22 cellular contexts compared by ENCODE assay signal in genomic region chr2:95353613-95354468, GRCh38. TPM values are rescaled to one million over a fixed set of nuclear protein-coding genes. Genes with fewer than 3 reads are reported as not detected.
DNase-seq lines count a peak whose midpoint lies in the region; ATAC-seq, FAIRE-seq and TF ChIP-seq lines count a peak whose summit lies in the region.
"Had no signal": no experiment of that assay in that cellular context is flagged by ENCODE, and none has a peak within 500 bp of the region (broad histone marks: within the 10 kb centered on the region; RNA-seq: fewer than 3 reads in every experiment).

No MANE protein-coding gene starts in this region.

- in situ Hi-C loops in Panc1 (cut with HindIII; ENCODE audit: low pct_unique_long_range_greater_than_20kb, low sequenced_read_pairs) = no loop called here

- H3K4me3 ChIP-seq in Panc1 (ENCODE audit: low read depth in 2 of 2, low read length in 2 of 2) (no peak overlapping the region), kidney (ENCODE audit: low read length in 2 of 2) (no peak overlapping the region), spleen (no peak overlapping the region)
- H3K4me3 ChIP-seq: esophagus squamous epithelium had no signal

- intact Hi-C loops in Panc1 (cut with micrococcal nuclease; ENCODE audit: unreplicated experiment) (no loop called here), kidney (cut with DNase I) (no loop called here), spleen (cut with DNase I; ENCODE audit: low total_unique reads) (no loop called here)

- ATAC-seq in Panc1 (peak; percentile 24; the same call in 1 of the 2 replicates), GM21619 (IDR thresholded peaks at IDR 0.05; ENCODE audit: unreplicated experiment) (no peak), GM21723 (IDR thresholded peaks at IDR 0.05; ENCODE audit: unreplicated experiment) (no peak)
- ATAC-seq: left cardiac atrium; naive thymus-derived CD8-positive, alpha-beta T cell; PC-3; stimulated activated effector memory CD8-positive, alpha-beta T cell treated with anti-CD3 and anti-CD28 coated beads, Interleukin-12 subunit alpha, Interleukin-12 subunit beta, amount 100 ng/mL, for 72 hours had no signal

- H3K4me1 ChIP-seq in Panc1 (ENCODE audit: control insufficient read depth, insufficient read depth, low read length) (no peaks in the 10 kb centered on the region; the same call in 1 of the 2 replicates), kidney (ENCODE audit: control insufficient read depth in 1 of 2, insufficient read depth in 1 of 2, low read depth in 1 of 2, low read length in 2 of 2) (no peaks in the 10 kb centered on the region), spleen (no peaks in the 10 kb centered on the region)
- H3K4me1 ChIP-seq: esophagus squamous epithelium had no signal

- no peak for TF ChIP-seq CTCF in Panc1 (IDR thresholded peaks at IDR 0.05)
- no peak for TF ChIP-seq CTCF in kidney (IDR thresholded peaks at IDR 0.05; ENCODE audit: borderline replicate concordance, extremely low read depth, insufficient read depth)
- TF ChIP-seq CTCF in spleen (IDR thresholded peaks at IDR 0.05 in 8 of 11, conservative IDR thresholded peaks at IDR 0.05 in 3 of 11) = no peak

- TF ChIP-seq POLR2A in spleen (IDR thresholded peaks at IDR 0.05) = no peak

- DNase-seq in Kasumi-1 (lab: John Stamatoyannopoulos, UW) (peak; percentile 54 to 56), Panc1 (ENCODE audit: low read depth, low spot score) (no peak), kidney (peak; percentile 46), spleen (peak; percentile 52), A172 (ENCODE audit: low spot score) (no peak)
- DNase-seq: activated CD4-positive, alpha-beta T cell treated with anti-CD3 and anti-CD28 coated beads, Interleukin-2, amount 50 U/mL, for 1 hour; activated gamma-delta T cell; CD4-positive, alpha-beta memory T cell; esophagus squamous epithelium; H7; Karpas-422; left cardiac atrium; NCI-H1105 treated with DMSO at 0.1 percent for 48 hours; NCI-H2029 treated with DMSO at 0.1 percent for 48 hours; NCI-H345; PC-3; stimulated activated CD4-positive, alpha-beta T cell treated with anti-CD3 and anti-CD28 coated beads, Interleukin-1b, Interleukin-23, amount 100 ng/mL, for 48 hours; WERI-Rb-1 had no signal

- BruUV-seq in Panc1 (replicated peaks; lab: Mats Ljungman, UMichigan) = no TSS peak

- H3K27me3 ChIP-seq in Panc1 (ENCODE audit: control insufficient read depth, insufficient read depth, low read length) = no peaks in the 10 kb centered on the region
- H3K27me3 ChIP-seq in spleen (replicated peaks in 1 of 7) = peaks cover 0 to 12% (median 0%) of the 10 kb centered on the region in 7 donors

- CTCF ChIA-PET in Panc1 (lab: Charles Lee) = no interaction called here

- FAIRE-seq in kidney (lab: Jason Lieb, UNC) = no peak

- POLR2A ChIA-PET in Panc1 (lab: Charles Lee) = no interaction called here

- H3K27ac ChIP-seq in Panc1 (ENCODE audit: low read length) (no peak overlapping the region), kidney (ENCODE audit: low read depth in 2 of 2, low read length in 2 of 2) (no peak overlapping the region), spleen (no peak overlapping the region)
- H3K27ac ChIP-seq: esophagus squamous epithelium, WERI-Rb-1 had no signal

- no peaks in the 10 kb centered on the region for H3K36me3 ChIP-seq in Panc1 (ENCODE audit: control insufficient read depth, insufficient read depth, low read length)
- H3K36me3 ChIP-seq in kidney (ENCODE audit: control insufficient read depth in 1 of 2, insufficient read depth in 2 of 2, low read length in 2 of 2) = no peaks in the 10 kb centered on the region
- no peaks in the 10 kb centered on the region for H3K36me3 ChIP-seq in spleen
- H3K36me3 ChIP-seq: esophagus squamous epithelium, WERI-Rb-1 had no signal

- 78 to 88% (median 80%) methylated on average over 17 to 22 of the region's 22 CpGs for WGBS in spleen, 5 donors

- H3K9ac ChIP-seq in kidney (ENCODE audit: low read length in 2 of 2) = no peak overlapping the region

- H3K9me3 ChIP-seq in Panc1 (ENCODE audit: control insufficient read depth, insufficient read depth, low read depth, low read length) = no peaks in the 10 kb centered on the region
- H3K9me3 ChIP-seq in kidney (ENCODE audit: control insufficient read depth in 1 of 2, low read length in 2 of 2) = no peaks in the 10 kb centered on the region
- peaks cover 0 to 5% (median 0%) of the 10 kb centered on the region in 8 donors for H3K9me3 ChIP-seq in spleen
- H3K9me3 ChIP-seq: esophagus squamous epithelium had no signal

RNA-seq across cellular contexts. Expression of gene FAHD2A, which starts 48.7 kb away (rescaled TPM):
- 17.2 TPM for total RNA-seq in Panc1 (2021; ENCODE audit: unreplicated experiment)
- 13.1 TPM for polyA plus RNA-seq in Panc1 (2012; ENCODE audit: insufficient read length)
- total RNA-seq in kidney = 24.9 TPM
- 64.9 TPM for polyA plus RNA-seq in kidney (ENCODE audit: insufficient read depth, low read depth, low replicate concordance)
- 10 to 100 TPM; 16.3 to 23.7 (median 18.7) TPM for total RNA-seq in spleen
- polyA plus RNA-seq in spleen = 10 to 100 TPM; 10.9 to 17.5 (median 14.0) TPM
- total RNA-seq in A172 (2014; rRNA removed; shearing (Covaris generic)) = 43.5 and 55.3 TPM in 2 replicates

RNA-seq across cellular contexts. Expression of gene KCNIP3, which starts 56.7 kb away (rescaled TPM):
- 17.5 TPM for total RNA-seq in Panc1 (2021; ENCODE audit: unreplicated experiment)
- 8.8 TPM for polyA plus RNA-seq in Panc1 (2012; ENCODE audit: insufficient read length)
- total RNA-seq in kidney = 27.6 TPM
- polyA plus RNA-seq in kidney (ENCODE audit: insufficient read depth, low read depth, low replicate concordance) = 14.8 TPM
- 1 to 10 TPM; 2.6 to 5.2 (median 4.2) TPM for total RNA-seq in spleen
- 1 to 10 TPM in 1 of 3 donors, under 1 TPM in 2; 0.59 to 1.8 (median 0.85) TPM for polyA plus RNA-seq in spleen
- total RNA-seq in A172 (2014; rRNA removed; shearing (Covaris generic)) = 3.8 and 7.3 TPM in 2 replicates
- total RNA-seq: CD4-positive, alpha-beta memory T cell; naive thymus-derived CD8-positive, alpha-beta T cell had no signal
- polyA plus RNA-seq: CD4-positive, alpha-beta memory T cell; naive thymus-derived CD8-positive, alpha-beta T cell had no signal

Comparison
In these comparisons a context has a peak if more than half of its experiments do, and no peak if none do; other contexts are left out.
1. DNase-seq: peak in Kasumi-1 (2 of 2), kidney (single experiment) and spleen (single experiment); none in Panc1 (single experiment) and A172 (single experiment).